Comparison of ENCODE assay signal across 8 cellular contexts in the genomic region with DNA sequence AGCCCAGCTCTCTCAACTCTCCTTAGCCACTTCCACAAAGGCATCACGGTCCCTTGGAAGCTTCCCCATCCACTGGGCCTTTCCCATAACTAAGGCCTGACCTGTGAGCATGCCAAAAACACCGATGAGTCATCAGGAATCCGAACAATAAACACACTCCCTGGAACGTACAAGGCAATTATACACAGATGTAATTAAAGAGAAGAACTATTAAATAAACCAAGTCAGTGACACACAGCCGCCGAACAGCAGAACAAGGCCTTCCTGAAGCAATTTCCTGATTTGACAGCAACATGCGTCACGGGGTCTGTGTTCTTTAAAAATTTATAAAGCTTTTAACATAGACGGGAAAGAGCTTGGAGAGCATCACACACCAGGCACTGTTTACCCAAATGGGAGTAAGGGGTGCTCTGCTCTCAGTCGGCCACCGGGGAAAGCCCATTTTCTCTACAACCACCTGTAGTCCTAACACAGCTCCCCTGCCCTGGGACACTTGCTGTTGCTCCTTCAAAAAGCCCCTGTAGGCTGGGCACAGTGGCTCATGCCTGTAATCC. TPM values are rescaled to one million over a fixed set of nuclear protein-coding genes. Genes with fewer than 3 reads are reported as not detected.
DNase-seq lines count a peak whose midpoint lies in the region; ATAC-seq and TF ChIP-seq lines count a peak whose summit lies in the region.

No MANE protein-coding gene starts in this region.

- no peaks in the 10 kb centered on the region for H3K79me2 ChIP-seq in GM23248 (ENCODE audit: insufficient read depth)
- no peaks in the 10 kb centered on the region; the same call in 1 of the 2 replicates for H3K79me2 ChIP-seq in SK-N-SH (ENCODE audit: insufficient read depth)

- TF ChIP-seq RAD21 in SK-N-SH (IDR thresholded peaks at IDR 0.05; ENCODE audit: low read length): no peak

- intact Hi-C loops in cardiac septum (cut with DNase I): no loop called here

- no peak overlapping the region for H2AFZ ChIP-seq in GM23248
- H2AFZ ChIP-seq in SK-N-SH (ENCODE audit: low read depth): no peak overlapping the region

- no peak for TF ChIP-seq EP300 in SK-N-SH (IDR thresholded peaks at IDR 0.05; ENCODE audit: borderline replicate concordance in 1 of 2, low read depth in 1 of 2, low read length in 1 of 2)

- H3K4me2 ChIP-seq in GM23248 (ENCODE audit: unreplicated experiment): peak overlapping the region; percentile 5
- H3K4me2 ChIP-seq in SK-N-SH: peak overlapping the region; percentile 22

- H3K27ac ChIP-seq in GM23248: peak overlapping the region; percentile 52
- H3K27ac ChIP-seq in SK-N-SH (ENCODE audit: low read depth in 2 of 2, low read length in 1 of 2): peak overlapping the region in 1 of 2 experiments; percentile 66; a peak in 2 of 4 replicates
- peak overlapping the region in 20 of 21 experiments; percentile 60 to 96 (median 86) for H3K27ac ChIP-seq in skin epidermis

- H3K9me2 ChIP-seq in GM23248 (ENCODE audit: insufficient read depth) (no peaks in the 10 kb centered on the region), SK-N-SH (no peaks in the 10 kb centered on the region)

- H3K9me3 ChIP-seq in GM23248 (ENCODE audit: low read depth) (no peaks in the 10 kb centered on the region), SK-N-SH (no peaks in the 10 kb centered on the region)

- no peak for TF ChIP-seq CTCF in SK-N-SH (IDR thresholded peaks at IDR 0.05)

- H3K9ac ChIP-seq in GM23248 (peak overlapping the region; percentile 3; the same call in 1 of the 2 replicates), SK-N-SH (no peak overlapping the region)

- peaks cover 8% of the 10 kb centered on the region for H3F3A ChIP-seq in GM23248 (ENCODE audit: insufficient read depth)
- H3F3A ChIP-seq in SK-N-SH (replicated peaks; ENCODE audit: insufficient read depth): peaks cover 19% of the 10 kb centered on the region

- whole genome bisulfite sequencing in GM23248 (ENCODE audit: low coverage in 1 of 2, low lambda C conversion rate in 2 of 2, missing lambda C conversion rate in 2 of 2), 2 experiments: 2 to 3% methylated on average over 11 of the region's 11 CpGs
- WGBS in SK-N-SH (ENCODE audit: low lambda C conversion rate): 19% methylated on average over 11 of the region's 11 CpGs

- DNase-seq in GM23248: peak; percentile 88
- DNase-seq in SK-N-SH: no peak
- peak; percentile 83 for DNase-seq in cardiac septum (ENCODE audit: low spot score)
- no peak for DNase-seq in GM19238 (ENCODE audit: insufficient read length, low spot score)
- DNase-seq in HK-2 (ENCODE audit: unreplicated experiment): no peak
- no peak for DNase-seq in HuH-7 (ENCODE audit: low spot score)

- no peak overlapping the region for H3K4me3 ChIP-seq in GM23248
- no peak overlapping the region for H3K4me3 ChIP-seq in SK-N-SH (ENCODE audit: low read depth in 2 of 2, low read length in 1 of 2)
- H3K4me3 ChIP-seq in skin epidermis: no peak overlapping the region

- POLR2A ChIA-PET in SK-N-SH (lab: Yijun Ruan, JAX): interaction anchor here (1.1 kb wide), 1 partner anchor 9 kb away, joined by 3 read pairs; no protein-coding TSS in a partner anchor

- in situ Hi-C loops in GM23248 (cut with MboI): no loop called here

- H3K36me3 ChIP-seq in GM23248 (ENCODE audit: low read depth) (no peaks in the 10 kb centered on the region), SK-N-SH (replicated peaks in 1 of 2; ENCODE audit: control insufficient read depth in 1 of 2, insufficient read depth in 2 of 2, low read length in 1 of 2) (no peaks in the 10 kb centered on the region)

- H3K27me3 ChIP-seq in GM23248 (replicated peaks; ENCODE audit: insufficient read depth) (no peaks in the 10 kb centered on the region), SK-N-SH (ENCODE audit: insufficient read depth) (no peaks in the 10 kb centered on the region)

- CTCF ChIA-PET in SK-N-SH (lab: Yijun Ruan, JAX): interaction anchor here (0.7 to 3.6 kb wide), 6 partner anchors 9 to 240 kb away, joined by 3 to 24 read pairs (median 4); no protein-coding TSS in a partner anchor

- H4K20me1 ChIP-seq in GM23248 (ENCODE audit: insufficient read depth) (no peaks in the 10 kb centered on the region), SK-N-SH (ENCODE audit: insufficient read depth) (no peaks in the 10 kb centered on the region)

- no peak for ATAC-seq in GM19324 (IDR thresholded peaks at IDR 0.05; ENCODE audit: low FRiP score, unreplicated experiment)

- H3K4me1 ChIP-seq in GM23248 (ENCODE audit: insufficient read depth): peaks cover 15% of the 10 kb centered on the region
- peaks cover 0 to 10% of the 10 kb centered on the region in 2 experiments; a peak in 2 of 4 replicates for H3K4me1 ChIP-seq in SK-N-SH (ENCODE audit: control insufficient read depth in 1 of 2, insufficient read depth in 2 of 2, low read depth in 1 of 2, low read length in 1 of 2)

TF ChIP-seq in SK-N-SH, 30 proteins besides CTCF, POLR2A, EP300 and RAD21:
- TF ChIP-seq FOSL2 (IDR thresholded peaks at IDR 0.05; ENCODE audit: borderline replicate concordance, low read depth) (peak; percentile 79; the same call in 1 of the 2 replicates), NFIC (IDR thresholded peaks at IDR 0.05; ENCODE audit: borderline replicate concordance) (peak; percentile 79), JUND (IDR thresholded peaks at IDR 0.05) (peak; percentile 75), TCF12 (IDR thresholded peaks at IDR 0.05) (peak; percentile 65), TAF1 (IDR thresholded peaks at IDR 0.05; ENCODE audit: borderline replicate concordance, low read depth, low read length) (no peak)
- TF ChIP-seq, protein P1, sequence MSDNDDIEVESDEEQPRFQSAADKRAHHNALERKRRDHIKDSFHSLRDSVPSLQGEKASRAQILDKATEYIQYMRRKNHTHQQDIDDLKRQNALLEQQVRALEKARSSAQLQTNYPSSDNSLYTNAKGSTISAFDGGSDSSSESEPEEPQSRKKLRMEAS (IDR thresholded peaks at IDR 0.05; ENCODE audit: low read depth): peak; percentile 48; the same call in 1 of the 2 replicates
- TF ChIP-seq, protein P2, sequence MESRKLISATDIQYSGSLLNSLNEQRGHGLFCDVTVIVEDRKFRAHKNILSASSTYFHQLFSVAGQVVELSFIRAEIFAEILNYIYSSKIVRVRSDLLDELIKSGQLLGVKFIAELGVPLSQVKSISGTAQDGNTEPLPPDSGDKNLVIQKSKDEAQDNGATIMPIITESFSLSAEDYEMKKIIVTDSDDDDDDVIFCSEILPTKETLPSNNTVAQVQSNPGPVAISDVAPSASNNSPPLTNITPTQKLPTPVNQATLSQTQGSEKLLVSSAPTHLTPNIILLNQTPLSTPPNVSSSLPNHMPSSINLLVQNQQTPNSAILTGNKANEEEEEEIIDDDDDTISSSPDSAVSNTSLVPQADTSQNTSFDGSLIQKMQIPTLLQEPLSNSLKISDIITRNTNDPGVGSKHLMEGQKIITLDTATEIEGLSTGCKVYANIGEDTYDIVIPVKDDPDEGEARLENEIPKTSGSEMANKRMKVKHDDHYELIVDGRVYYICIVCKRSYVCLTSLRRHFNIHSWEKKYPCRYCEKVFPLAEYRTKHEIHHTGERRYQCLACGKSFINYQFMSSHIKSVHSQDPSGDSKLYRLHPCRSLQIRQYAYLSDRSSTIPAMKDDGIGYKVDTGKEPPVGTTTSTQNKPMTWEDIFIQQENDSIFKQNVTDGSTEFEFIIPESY (IDR thresholded peaks at IDR 0.05; ENCODE audit: borderline replicate concordance, low read depth): no peak

RNA-seq across cellular contexts. Expression of a gene that starts 29.4 kb away (rescaled TPM):
- 15.6 and 16.3 TPM in 2 replicates for total RNA-seq in GM23248 (2014; rRNA removed; shearing (Covaris generic))
- polyA plus RNA-seq in GM23248 (2016; fragmentation: Nextera tagmentation; extraction: Ambion mirVana): 13.5 and 14.6 TPM in 2 replicates
- polyA plus RNA-seq in SK-N-SH (2012; rRNA removed): 33.0 and 34.7 TPM in 2 replicates
- 13.2 and 19.2 TPM in 2 replicates for polyA plus RNA-seq in SK-N-SH (2012; cell fraction: cytosol; rRNA removed)
- 81.8 and 105 TPM in 2 replicates for polyA plus RNA-seq in SK-N-SH (2012; cell fraction: nucleus; rRNA removed)
- total RNA-seq in cardiac septum: 14.4 TPM

Comparison
In these comparisons a context has a peak if more than half of its experiments do, and no peak if none do; other contexts are left out.
1. DNase-seq: peak in GM23248 (single experiment) and cardiac septum (single experiment); none in SK-N-SH (single experiment), GM19238 (single experiment), HK-2 (single experiment) and HuH-7 (single experiment).